ENCODE assay signal across 18 cellular contexts in genomic region chr18:61173579-61173978, GRCh38.
DNase-seq lines count a peak whose midpoint lies in the region; ATAC-seq and TF ChIP-seq lines count a peak whose summit lies in the region.
"Had no signal": no experiment of that assay in that cellular context is flagged by ENCODE, and none has a peak within 500 bp of the region (broad histone marks: within the 10 kb centered on the region; RNA-seq: fewer than 3 reads in every experiment).

No MANE protein-coding gene starts in this region.

- 71% methylated on average over 6 of the region's 6 CpGs for WGBS in mammary epithelial cell (ENCODE audit: low coverage, missing lambda C conversion rate)

- H2AFZ ChIP-seq in mammary epithelial cell (ENCODE audit: low read depth, low read length), result no peak overlapping the region
- H2AFZ ChIP-seq: GM23248 had no signal

- H3K36me3 ChIP-seq in mammary epithelial cell (ENCODE audit: insufficient read depth, low read length), result no peaks in the 10 kb centered on the region

- DNase-seq in MCF 10A (ENCODE audit: unreplicated experiment) (peak; percentile 36), mammary epithelial cell (no peak), RWPE1 (ENCODE audit: low spot score) (peak; percentile 0), epithelial cell of prostate (ENCODE audit: low read depth, low spot score) (peak; percentile 39), left ventricle myocardium superior (no peak), AG08395 (ENCODE audit: low spot score) (no peak)
- DNase-seq: ACHN; C1 segment of cervical spinal cord; Calu3; CD4-positive, alpha-beta T cell; DMS 273 treated with DMSO at 0.1 percent for 48 hours; DMS79 treated with DMSO at 0.1 percent for 48 hours; EL; GM23248 had no signal

- no peak overlapping the region for H3K4me2 ChIP-seq in mammary epithelial cell (ENCODE audit: insufficient read depth, low read depth, low read length)

- H4K20me1 ChIP-seq in mammary epithelial cell (ENCODE audit: insufficient read depth, low read length), result no peaks in the 10 kb centered on the region

- H3K79me2 ChIP-seq in mammary epithelial cell (ENCODE audit: insufficient read depth, low read length), result no peaks in the 10 kb centered on the region

- H3K27me3 Mint-ChIP-seq in MCF 10A (ENCODE audit: insufficient read depth, unreplicated experiment), result no peaks in the 10 kb centered on the region
- H3K27me3 Mint-ChIP-seq: B cell; CD4-positive, alpha-beta T cell had no signal

- intact Hi-C loops in MCF 10A (cut with micrococcal nuclease) (no loop called here), mammary epithelial cell (cut with micrococcal nuclease) (no loop called here), left ventricle myocardium superior (cut with micrococcal nuclease) (no loop called here)

- dilution Hi-C loops in mammary epithelial cell (cut with HindIII; ENCODE audit: low sequenced_read_pairs), result no loop called here

- H3K4me3 Mint-ChIP-seq in MCF 10A (ENCODE audit: unreplicated experiment), result no peak overlapping the region
- H3K4me3 Mint-ChIP-seq: B cell; CD4-positive, alpha-beta T cell had no signal

- H3K27ac ChIP-seq in mammary epithelial cell (ENCODE audit: insufficient read depth, low read depth, low read length), result no peak overlapping the region
- no peak overlapping the region for H3K27ac ChIP-seq in RWPE1
- H3K27ac ChIP-seq in epithelial cell of prostate, result no peak overlapping the region
- H3K27ac ChIP-seq: GM23248, HL-60 had no signal

- TF ChIP-seq CTCF in MCF 10A (IDR thresholded peaks at IDR 0.05; ENCODE audit: unreplicated experiment) (no peak), mammary epithelial cell (conservative IDR thresholded peaks at IDR 0.05 in 1 of 2, IDR thresholded peaks at IDR 0.05 in 1 of 2; ENCODE audit: extremely low read depth in 1 of 2, insufficient read depth in 1 of 2, low read depth in 1 of 2, low read length in 2 of 2) (no peak), RWPE1 (conservative IDR thresholded peaks at IDR 0.05; ENCODE audit: low read depth) (no peak)

- no peaks in the 10 kb centered on the region for H3K27me3 ChIP-seq in mammary epithelial cell (ENCODE audit: insufficient read depth, low read length)

- H3K4me3 ChIP-seq in mammary epithelial cell (replicated peaks in 1 of 3; ENCODE audit: insufficient read depth in 1 of 3, low read depth in 2 of 3, low read length in 3 of 3), result no peak overlapping the region
- H3K4me3 ChIP-seq: GM23248 had no signal

- no peaks in the 10 kb centered on the region for H3K36me3 Mint-ChIP-seq in MCF 10A (ENCODE audit: insufficient read depth, unreplicated experiment)

- in situ Hi-C loops in mammary epithelial cell (cut with MboI; ENCODE audit: low sequenced_read_pairs in 2 of 2), result no loop called here

- H3K4me1 ChIP-seq in mammary epithelial cell (ENCODE audit: insufficient read depth, low read length), result no peaks in the 10 kb centered on the region

- peaks cover 6% of the 10 kb centered on the region for H3K4me1 Mint-ChIP-seq in MCF 10A (ENCODE audit: insufficient read depth, unreplicated experiment)
- H3K4me1 Mint-ChIP-seq: B cell had no signal

- CTCF ChIA-PET in MCF 10A (lab: Yijun Ruan, JAX), result interaction anchor here (0.6 to 1.0 kb wide), 4 partner anchors 79 to 328 kb away, joined by 3 to 5 read pairs (median 3); no protein-coding TSS in a partner anchor
- CTCF ChIA-PET in mammary epithelial cell (lab: Charles Lee; ENCODE audit: low non-redundant PET), result no interaction called here
- CTCF ChIA-PET in RWPE1 (lab: Yijun Ruan, JAX), result no interaction called here

- H3K9me3 Mint-ChIP-seq in MCF 10A (ENCODE audit: unreplicated experiment), result no peaks in the 10 kb centered on the region

- no peaks in the 10 kb centered on the region for H3K9me3 ChIP-seq in mammary epithelial cell (replicated peaks; ENCODE audit: insufficient read depth, low read length)

- no peak overlapping the region for H3K27ac Mint-ChIP-seq in MCF 10A (ENCODE audit: low read depth, unreplicated experiment)
- H3K27ac Mint-ChIP-seq: B cell; CD4-positive, alpha-beta T cell had no signal

- ATAC-seq in left ventricle myocardium superior, result no peak
- no peak for ATAC-seq in HG03039 (IDR thresholded peaks at IDR 0.05; ENCODE audit: unreplicated experiment)
- ATAC-seq: HCT116 had no signal

- POLR2A ChIA-PET in MCF 10A (lab: Yijun Ruan, JAX) (interaction anchor here (0.6 to 1.8 kb wide), 4 partner anchors 13 to 185 kb away, joined by 3 to 6 read pairs (median 4); no protein-coding TSS in a partner anchor), RWPE1 (lab: Yijun Ruan, JAX; ENCODE audit: low non-redundant PET) (no interaction called here)

- no peak overlapping the region for H3K9ac ChIP-seq in mammary epithelial cell (ENCODE audit: insufficient read depth, low read length)
- H3K9ac ChIP-seq: GM23248 had no signal

- BruUV-seq in MCF 10A (replicated peaks; lab: Mats Ljungman, UMichigan), result no TSS peak
- no TSS peak for BruUV-seq in mammary epithelial cell (replicated peaks; lab: Mats Ljungman, UMichigan)

Comparison
In these comparisons a context has a peak if more than half of its experiments do, and no peak if none do; other contexts are left out.
1. DNase-seq: peak in MCF 10A (single experiment), RWPE1 (single experiment) and epithelial cell of prostate (single experiment); none in mammary epithelial cell (single experiment), left ventricle myocardium superior (single experiment) and AG08395 (single experiment).